1 cellular context compared by ENCODE assay signal in the genomic region with DNA sequence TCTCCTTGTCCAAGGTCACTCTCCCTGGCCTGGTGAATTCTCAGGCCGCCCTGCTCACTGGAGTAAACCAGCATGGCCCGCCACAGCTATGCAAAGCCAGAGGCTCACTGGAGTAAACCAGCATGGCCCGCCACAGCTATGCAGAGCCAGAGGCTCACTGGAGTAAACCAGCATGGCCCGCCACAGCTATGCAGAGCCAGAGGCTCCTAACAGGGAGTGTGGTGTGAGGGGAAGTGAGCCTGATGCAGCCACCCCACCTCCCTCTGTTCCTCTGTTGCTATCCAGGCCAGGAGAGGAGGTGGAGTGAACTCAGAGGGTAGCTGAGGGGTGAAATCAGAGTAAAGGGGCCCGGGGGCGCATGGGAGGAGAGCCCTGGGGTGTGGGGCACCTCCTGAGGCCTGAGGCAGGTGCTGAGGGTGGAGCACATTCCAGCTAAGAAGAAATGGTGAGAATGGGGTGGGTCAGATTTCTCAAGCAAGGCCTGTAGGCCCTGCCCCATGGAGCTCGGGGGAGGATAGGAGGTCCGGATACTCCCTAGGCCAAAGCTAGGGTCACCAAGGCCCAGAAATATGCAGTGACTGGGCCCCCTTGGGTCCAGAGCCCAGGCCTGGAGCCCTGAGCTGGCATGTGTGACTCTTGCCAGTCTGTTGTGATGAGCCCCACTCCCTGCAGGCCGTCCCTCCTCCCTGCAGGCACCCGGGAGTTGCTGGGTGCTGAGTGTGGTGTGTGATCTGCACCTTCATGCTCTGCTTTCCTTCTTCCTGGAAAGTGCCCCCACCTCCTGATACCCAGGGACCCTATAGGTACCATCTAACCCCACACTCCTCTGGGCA.
TF ChIP-seq lines count a peak whose summit lies in the region.

No MANE protein-coding gene starts in this region.

TF ChIP-seq in HepG2, 621 proteins besides CTCF, POLR2A, EP300 and RAD21 (continues in another document):
- no peak for TF ChIP-seq KAT8 (CRISPR knock-in tag; IDR thresholded peaks at IDR 0.05)
- TF ChIP-seq ZNF180 (CRISPR knock-in tag; IDR thresholded peaks at IDR 0.05; ENCODE audit: borderline replicate concordance, low read depth): no peak
- TF ChIP-seq KMT2A (CRISPR knock-in tag; IDR thresholded peaks at IDR 0.05): no peak
- no peak for TF ChIP-seq TCF7 (IDR thresholded peaks at IDR 0.05; ENCODE audit: low read depth)
- 0 out of 2 replicates have a peak, but pooled peaks have one; percentile 44 for TF ChIP-seq EED (CRISPR knock-in tag; IDR thresholded peaks at IDR 0.05)
- TF ChIP-seq, protein P1, sequence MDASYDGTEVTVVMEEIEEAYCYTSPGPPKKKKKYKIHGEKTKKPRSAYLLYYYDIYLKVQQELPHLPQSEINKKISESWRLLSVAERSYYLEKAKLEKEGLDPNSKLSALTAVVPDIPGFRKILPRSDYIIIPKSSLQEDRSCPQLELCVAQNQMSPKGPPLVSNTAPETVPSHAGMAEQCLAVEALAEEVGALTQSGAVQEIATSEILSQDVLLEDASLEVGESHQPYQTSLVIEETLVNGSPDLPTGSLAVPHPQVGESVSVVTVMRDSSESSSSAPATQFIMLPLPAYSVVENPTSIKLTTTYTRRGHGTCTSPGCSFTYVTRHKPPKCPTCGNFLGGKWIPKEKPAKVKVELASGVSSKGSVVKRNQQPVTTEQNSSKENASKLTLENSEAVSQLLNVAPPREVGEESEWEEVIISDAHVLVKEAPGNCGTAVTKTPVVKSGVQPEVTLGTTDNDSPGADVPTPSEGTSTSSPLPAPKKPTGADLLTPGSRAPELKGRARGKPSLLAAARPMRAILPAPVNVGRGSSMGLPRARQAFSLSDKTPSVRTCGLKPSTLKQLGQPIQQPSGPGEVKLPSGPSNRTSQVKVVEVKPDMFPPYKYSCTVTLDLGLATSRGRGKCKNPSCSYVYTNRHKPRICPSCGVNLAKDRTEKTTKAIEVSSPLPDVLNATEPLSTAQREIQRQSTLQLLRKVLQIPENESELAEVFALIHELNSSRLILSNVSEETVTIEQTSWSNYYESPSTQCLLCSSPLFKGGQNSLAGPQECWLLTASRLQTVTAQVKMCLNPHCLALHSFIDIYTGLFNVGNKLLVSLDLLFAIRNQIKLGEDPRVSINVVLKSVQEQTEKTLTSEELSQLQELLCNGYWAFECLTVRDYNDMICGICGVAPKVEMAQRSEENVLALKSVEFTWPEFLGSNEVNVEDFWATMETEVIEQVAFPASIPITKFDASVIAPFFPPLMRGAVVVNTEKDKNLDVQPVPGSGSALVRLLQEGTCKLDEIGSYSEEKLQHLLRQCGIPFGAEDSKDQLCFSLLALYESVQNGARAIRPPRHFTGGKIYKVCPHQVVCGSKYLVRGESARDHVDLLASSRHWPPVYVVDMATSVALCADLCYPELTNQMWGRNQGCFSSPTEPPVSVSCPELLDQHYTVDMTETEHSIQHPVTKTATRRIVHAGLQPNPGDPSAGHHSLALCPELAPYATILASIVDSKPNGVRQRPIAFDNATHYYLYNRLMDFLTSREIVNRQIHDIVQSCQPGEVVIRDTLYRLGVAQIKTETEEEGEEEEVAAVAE (CRISPR knock-in tag; IDR thresholded peaks at IDR 0.05; ENCODE audit: borderline replicate concordance): no peak
- TF ChIP-seq, protein P2, sequence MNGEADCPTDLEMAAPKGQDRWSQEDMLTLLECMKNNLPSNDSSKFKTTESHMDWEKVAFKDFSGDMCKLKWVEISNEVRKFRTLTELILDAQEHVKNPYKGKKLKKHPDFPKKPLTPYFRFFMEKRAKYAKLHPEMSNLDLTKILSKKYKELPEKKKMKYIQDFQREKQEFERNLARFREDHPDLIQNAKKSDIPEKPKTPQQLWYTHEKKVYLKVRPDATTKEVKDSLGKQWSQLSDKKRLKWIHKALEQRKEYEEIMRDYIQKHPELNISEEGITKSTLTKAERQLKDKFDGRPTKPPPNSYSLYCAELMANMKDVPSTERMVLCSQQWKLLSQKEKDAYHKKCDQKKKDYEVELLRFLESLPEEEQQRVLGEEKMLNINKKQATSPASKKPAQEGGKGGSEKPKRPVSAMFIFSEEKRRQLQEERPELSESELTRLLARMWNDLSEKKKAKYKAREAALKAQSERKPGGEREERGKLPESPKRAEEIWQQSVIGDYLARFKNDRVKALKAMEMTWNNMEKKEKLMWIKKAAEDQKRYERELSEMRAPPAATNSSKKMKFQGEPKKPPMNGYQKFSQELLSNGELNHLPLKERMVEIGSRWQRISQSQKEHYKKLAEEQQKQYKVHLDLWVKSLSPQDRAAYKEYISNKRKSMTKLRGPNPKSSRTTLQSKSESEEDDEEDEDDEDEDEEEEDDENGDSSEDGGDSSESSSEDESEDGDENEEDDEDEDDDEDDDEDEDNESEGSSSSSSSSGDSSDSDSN (CRISPR knock-in tag; IDR thresholded peaks at IDR 0.05): 0 out of 2 replicates have a peak, but pooled peaks have one; percentile 17
- no peak for TF ChIP-seq ZMYM3 (CRISPR knock-in tag; IDR thresholded peaks at IDR 0.05)
- TF ChIP-seq ZFP36L2 (CRISPR knock-in tag; IDR thresholded peaks at IDR 0.05): no peak
- TF ChIP-seq, protein P3, sequence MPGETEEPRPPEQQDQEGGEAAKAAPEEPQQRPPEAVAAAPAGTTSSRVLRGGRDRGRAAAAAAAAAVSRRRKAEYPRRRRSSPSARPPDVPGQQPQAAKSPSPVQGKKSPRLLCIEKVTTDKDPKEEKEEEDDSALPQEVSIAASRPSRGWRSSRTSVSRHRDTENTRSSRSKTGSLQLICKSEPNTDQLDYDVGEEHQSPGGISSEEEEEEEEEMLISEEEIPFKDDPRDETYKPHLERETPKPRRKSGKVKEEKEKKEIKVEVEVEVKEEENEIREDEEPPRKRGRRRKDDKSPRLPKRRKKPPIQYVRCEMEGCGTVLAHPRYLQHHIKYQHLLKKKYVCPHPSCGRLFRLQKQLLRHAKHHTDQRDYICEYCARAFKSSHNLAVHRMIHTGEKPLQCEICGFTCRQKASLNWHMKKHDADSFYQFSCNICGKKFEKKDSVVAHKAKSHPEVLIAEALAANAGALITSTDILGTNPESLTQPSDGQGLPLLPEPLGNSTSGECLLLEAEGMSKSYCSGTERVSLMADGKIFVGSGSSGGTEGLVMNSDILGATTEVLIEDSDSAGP (CRISPR knock-in tag; IDR thresholded peaks at IDR 0.05; ENCODE audit: borderline replicate concordance): 0 out of 2 replicates have a peak, but pooled peaks have one; percentile 12
- no peak for TF ChIP-seq ZNF567 (CRISPR knock-in tag; IDR thresholded peaks at IDR 0.05; ENCODE audit: borderline replicate concordance)
- TF ChIP-seq, protein P4, sequence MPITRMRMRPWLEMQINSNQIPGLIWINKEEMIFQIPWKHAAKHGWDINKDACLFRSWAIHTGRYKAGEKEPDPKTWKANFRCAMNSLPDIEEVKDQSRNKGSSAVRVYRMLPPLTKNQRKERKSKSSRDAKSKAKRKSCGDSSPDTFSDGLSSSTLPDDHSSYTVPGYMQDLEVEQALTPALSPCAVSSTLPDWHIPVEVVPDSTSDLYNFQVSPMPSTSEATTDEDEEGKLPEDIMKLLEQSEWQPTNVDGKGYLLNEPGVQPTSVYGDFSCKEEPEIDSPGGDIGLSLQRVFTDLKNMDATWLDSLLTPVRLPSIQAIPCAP (CRISPR knock-in tag; IDR thresholded peaks at IDR 0.05; ENCODE audit: low read depth): no peak
- no peak for TF ChIP-seq ZNF329 (CRISPR knock-in tag; IDR thresholded peaks at IDR 0.05; ENCODE audit: low read depth)
- no peak for TF ChIP-seq TRIM24 (CRISPR knock-in tag; IDR thresholded peaks at IDR 0.05)
- peak; percentile 87 for TF ChIP-seq ZNF263 (CRISPR knock-in tag; IDR thresholded peaks at IDR 0.05)
- TF ChIP-seq, protein P5, sequence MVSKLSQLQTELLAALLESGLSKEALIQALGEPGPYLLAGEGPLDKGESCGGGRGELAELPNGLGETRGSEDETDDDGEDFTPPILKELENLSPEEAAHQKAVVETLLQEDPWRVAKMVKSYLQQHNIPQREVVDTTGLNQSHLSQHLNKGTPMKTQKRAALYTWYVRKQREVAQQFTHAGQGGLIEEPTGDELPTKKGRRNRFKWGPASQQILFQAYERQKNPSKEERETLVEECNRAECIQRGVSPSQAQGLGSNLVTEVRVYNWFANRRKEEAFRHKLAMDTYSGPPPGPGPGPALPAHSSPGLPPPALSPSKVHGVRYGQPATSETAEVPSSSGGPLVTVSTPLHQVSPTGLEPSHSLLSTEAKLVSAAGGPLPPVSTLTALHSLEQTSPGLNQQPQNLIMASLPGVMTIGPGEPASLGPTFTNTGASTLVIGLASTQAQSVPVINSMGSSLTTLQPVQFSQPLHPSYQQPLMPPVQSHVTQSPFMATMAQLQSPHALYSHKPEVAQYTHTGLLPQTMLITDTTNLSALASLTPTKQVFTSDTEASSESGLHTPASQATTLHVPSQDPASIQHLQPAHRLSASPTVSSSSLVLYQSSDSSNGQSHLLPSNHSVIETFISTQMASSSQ (IDR thresholded peaks at IDR 0.05; ENCODE audit: low read depth): no peak
- TF ChIP-seq, protein P5 (CRISPR knock-in tag; IDR thresholded peaks at IDR 0.05; ENCODE audit: borderline replicate concordance): 0 out of 2 replicates have a peak, but pooled peaks have one; percentile 3
- TF ChIP-seq, protein P6, sequence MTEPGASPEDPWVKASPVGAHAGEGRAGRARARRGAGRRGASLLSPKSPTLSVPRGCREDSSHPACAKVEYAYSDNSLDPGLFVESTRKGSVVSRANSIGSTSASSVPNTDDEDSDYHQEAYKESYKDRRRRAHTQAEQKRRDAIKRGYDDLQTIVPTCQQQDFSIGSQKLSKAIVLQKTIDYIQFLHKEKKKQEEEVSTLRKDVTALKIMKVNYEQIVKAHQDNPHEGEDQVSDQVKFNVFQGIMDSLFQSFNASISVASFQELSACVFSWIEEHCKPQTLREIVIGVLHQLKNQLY (CRISPR knock-in tag; IDR thresholded peaks at IDR 0.05): no peak
- TF ChIP-seq, protein P7, sequence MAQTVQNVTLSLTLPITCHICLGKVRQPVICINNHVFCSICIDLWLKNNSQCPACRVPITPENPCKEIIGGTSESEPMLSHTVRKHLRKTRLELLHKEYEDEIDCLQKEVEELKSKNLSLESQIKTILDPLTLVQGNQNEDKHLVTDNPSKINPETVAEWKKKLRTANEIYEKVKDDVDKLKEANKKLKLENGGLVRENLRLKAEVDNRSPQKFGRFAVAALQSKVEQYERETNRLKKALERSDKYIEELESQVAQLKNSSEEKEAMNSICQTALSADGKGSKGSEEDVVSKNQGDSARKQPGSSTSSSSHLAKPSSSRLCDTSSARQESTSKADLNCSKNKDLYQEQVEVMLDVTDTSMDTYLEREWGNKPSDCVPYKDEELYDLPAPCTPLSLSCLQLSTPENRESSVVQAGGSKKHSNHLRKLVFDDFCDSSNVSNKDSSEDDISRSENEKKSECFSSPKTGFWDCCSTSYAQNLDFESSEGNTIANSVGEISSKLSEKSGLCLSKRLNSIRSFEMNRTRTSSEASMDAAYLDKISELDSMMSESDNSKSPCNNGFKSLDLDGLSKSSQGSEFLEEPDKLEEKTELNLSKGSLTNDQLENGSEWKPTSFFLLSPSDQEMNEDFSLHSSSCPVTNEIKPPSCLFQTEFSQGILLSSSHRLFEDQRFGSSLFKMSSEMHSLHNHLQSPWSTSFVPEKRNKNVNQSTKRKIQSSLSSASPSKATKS (CRISPR knock-in tag; IDR thresholded peaks at IDR 0.05): no peak
- no peak for TF ChIP-seq HOXA5 (CRISPR knock-in tag; IDR thresholded peaks at IDR 0.05)
- peak; percentile 26 for TF ChIP-seq TEAD3 (CRISPR knock-in tag; optimal IDR thresholded peaks at IDR 0.05; ENCODE audit: borderline replicate concordance)
- no peak for TF ChIP-seq GTF2F1 (IDR thresholded peaks at IDR 0.05; ENCODE audit: low read length)
- TF ChIP-seq DMAP1 (CRISPR knock-in tag; IDR thresholded peaks at IDR 0.05): no peak
- TF ChIP-seq NCOR1 (IDR thresholded peaks at IDR 0.05; ENCODE audit: borderline replicate concordance, low read length): no peak
- TF ChIP-seq, protein P8, sequence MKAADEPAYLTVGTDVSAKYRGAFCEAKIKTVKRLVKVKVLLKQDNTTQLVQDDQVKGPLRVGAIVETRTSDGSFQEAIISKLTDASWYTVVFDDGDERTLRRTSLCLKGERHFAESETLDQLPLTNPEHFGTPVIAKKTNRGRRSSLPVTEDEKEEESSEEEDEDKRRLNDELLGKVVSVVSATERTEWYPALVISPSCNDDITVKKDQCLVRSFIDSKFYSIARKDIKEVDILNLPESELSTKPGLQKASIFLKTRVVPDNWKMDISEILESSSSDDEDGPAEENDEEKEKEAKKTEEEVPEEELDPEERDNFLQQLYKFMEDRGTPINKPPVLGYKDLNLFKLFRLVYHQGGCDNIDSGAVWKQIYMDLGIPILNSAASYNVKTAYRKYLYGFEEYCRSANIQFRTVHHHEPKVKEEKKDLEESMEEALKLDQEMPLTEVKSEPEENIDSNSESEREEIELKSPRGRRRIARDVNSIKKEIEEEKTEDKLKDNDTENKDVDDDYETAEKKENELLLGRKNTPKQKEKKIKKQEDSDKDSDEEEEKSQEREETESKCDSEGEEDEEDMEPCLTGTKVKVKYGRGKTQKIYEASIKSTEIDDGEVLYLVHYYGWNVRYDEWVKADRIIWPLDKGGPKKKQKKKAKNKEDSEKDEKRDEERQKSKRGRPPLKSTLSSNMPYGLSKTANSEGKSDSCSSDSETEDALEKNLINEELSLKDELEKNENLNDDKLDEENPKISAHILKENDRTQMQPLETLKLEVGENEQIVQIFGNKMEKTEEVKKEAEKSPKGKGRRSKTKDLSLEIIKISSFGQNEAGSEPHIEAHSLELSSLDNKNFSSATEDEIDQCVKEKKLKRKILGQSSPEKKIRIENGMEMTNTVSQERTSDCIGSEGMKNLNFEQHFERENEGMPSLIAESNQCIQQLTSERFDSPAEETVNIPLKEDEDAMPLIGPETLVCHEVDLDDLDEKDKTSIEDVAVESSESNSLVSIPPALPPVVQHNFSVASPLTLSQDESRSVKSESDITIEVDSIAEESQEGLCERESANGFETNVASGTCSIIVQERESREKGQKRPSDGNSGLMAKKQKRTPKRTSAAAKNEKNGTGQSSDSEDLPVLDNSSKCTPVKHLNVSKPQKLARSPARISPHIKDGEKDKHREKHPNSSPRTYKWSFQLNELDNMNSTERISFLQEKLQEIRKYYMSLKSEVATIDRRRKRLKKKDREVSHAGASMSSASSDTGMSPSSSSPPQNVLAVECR (CRISPR knock-in tag; IDR thresholded peaks at IDR 0.05; ENCODE audit: borderline replicate concordance): 0 out of 2 replicates have a peak, but pooled peaks have one; percentile 15
